25 cellular contexts compared by ENCODE assay signal in the genomic region with DNA sequence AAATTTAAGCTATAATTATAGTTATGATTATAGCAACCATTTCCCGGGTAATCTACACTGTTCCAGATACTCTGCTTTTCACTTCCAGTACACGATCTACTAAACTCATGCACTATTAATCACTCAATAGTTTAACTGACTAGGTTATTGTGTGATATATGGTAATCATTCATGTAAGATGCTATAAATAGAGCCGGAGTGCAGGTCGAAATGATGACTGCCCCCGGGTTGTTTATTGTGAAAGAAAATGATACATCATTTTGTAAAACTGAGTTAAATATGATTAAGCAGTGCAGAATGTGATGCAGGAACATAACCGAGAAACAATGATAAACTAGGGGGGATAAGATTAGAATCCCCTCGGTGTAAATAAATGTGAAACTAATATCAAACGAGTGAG.
DNase-seq lines count a peak whose midpoint lies in the region; ATAC-seq and TF ChIP-seq lines count a peak whose summit lies in the region.
"Had no signal": no experiment of that assay in that cellular context is flagged by ENCODE, and none has a peak within 500 bp of the region (broad histone marks: within the 10 kb centered on the region; RNA-seq: fewer than 3 reads in every experiment).

No MANE protein-coding gene starts in this region.

- H3K27me3 Mint-ChIP-seq in Calu3 (ENCODE audit: unreplicated experiment): no peaks in the 10 kb centered on the region
- no peaks in the 10 kb centered on the region for H3K27me3 Mint-ChIP-seq in activated CD8-positive, alpha-beta T cell treated with anti-CD3 and anti-CD28 coated beads for 36 hours
- no peaks in the 10 kb centered on the region for H3K27me3 Mint-ChIP-seq in stimulated activated naive CD8-positive, alpha-beta T cell treated with anti-CD3 and anti-CD28 coated beads, Interleukin-15, amount 100 ng/mL, for 72 hours
- H3K27me3 Mint-ChIP-seq: CD4-positive, alpha-beta T cell had no signal

- no peak overlapping the region for H3K18ac ChIP-seq in IMR-90 (ENCODE audit: low read depth, low read length)

- CTCF ChIA-PET in Calu3 (lab: Charles Lee): no interaction called here
- CTCF ChIA-PET in IMR-90 (lab: Yijun Ruan, JAX): no interaction called here
- CTCF ChIA-PET in activated CD8-positive, alpha-beta T cell treated with anti-CD3 and anti-CD28 coated beads for 36 hours (lab: Charles Lee): no interaction called here

- no peak overlapping the region for H4K8ac ChIP-seq in IMR-90 (ENCODE audit: low read depth in 2 of 2, low read length in 2 of 2)

- H3K9me3 Mint-ChIP-seq in Calu3 (ENCODE audit: low read depth, unreplicated experiment): no peaks in the 10 kb centered on the region
- H3K9me3 Mint-ChIP-seq in activated CD8-positive, alpha-beta T cell treated with anti-CD3 and anti-CD28 coated beads for 36 hours: no peaks in the 10 kb centered on the region
- H3K9me3 Mint-ChIP-seq in stimulated activated naive CD8-positive, alpha-beta T cell treated with anti-CD3 and anti-CD28 coated beads, Interleukin-15, amount 100 ng/mL, for 72 hours: no peaks in the 10 kb centered on the region
- H3K9me3 Mint-ChIP-seq: CD4-positive, alpha-beta T cell; GM23338; H9 had no signal

- H3K9ac ChIP-seq in IMR-90 (ENCODE audit: low read depth, low read length) (no peak overlapping the region), adipocyte (ENCODE audit: low read length) (no peak overlapping the region)
- H3K9ac ChIP-seq: BLaER1 had no signal

- in situ Hi-C loops in IMR-90 (cut with MboI; ENCODE audit: low sequenced_read_pairs): no loop called here

- TF ChIP-seq POLR2A in IMR-90 (IDR thresholded peaks at IDR 0.05; ENCODE audit: low read depth, low read length): no peak

- no peak overlapping the region for H2BK15ac ChIP-seq in IMR-90 (ENCODE audit: low read depth, low read length)

- peaks cover 3% of the 10 kb centered on the region; the same call in 1 of the 2 replicates for H3K9me3 ChIP-seq in IMR-90 (ENCODE audit: control insufficient read depth, insufficient read depth, low read length)
- H3K9me3 ChIP-seq in adipocyte (ENCODE audit: control insufficient read depth, low read length): no peaks in the 10 kb centered on the region
- H3K9me3 ChIP-seq: BLaER1, SJSA1 had no signal

- H3K27me3 ChIP-seq in IMR-90 (ENCODE audit: control insufficient read depth, insufficient read depth, low read length) (no peaks in the 10 kb centered on the region), adipocyte (replicated peaks; ENCODE audit: control insufficient read depth, insufficient read depth, low read length) (no peaks in the 10 kb centered on the region)
- H3K27me3 ChIP-seq: BLaER1, SJSA1 had no signal

- H3K4ac ChIP-seq in IMR-90 (ENCODE audit: low read depth, low read length): no peak overlapping the region

- peaks cover 5% of the 10 kb centered on the region; the same call in 1 of the 2 replicates for H3K9me1 ChIP-seq in IMR-90 (ENCODE audit: insufficient read depth, low read length)

- peak; percentile 27; the same call in 1 of the 2 replicates for ATAC-seq in IMR-90 (ENCODE audit: low read depth)
- no peak for ATAC-seq in activated CD8-positive, alpha-beta T cell treated with anti-CD3 and anti-CD28 coated beads for 36 hours
- no peak for ATAC-seq in stimulated activated naive CD8-positive, alpha-beta T cell treated with anti-CD3 and anti-CD28 coated beads, Interleukin-15, amount 100 ng/mL, for 72 hours
- no peak for ATAC-seq in HG02938 (IDR thresholded peaks at IDR 0.05; ENCODE audit: unreplicated experiment)
- ATAC-seq: GM12878, GM23338 had no signal

- H3K4me3 ChIP-seq in IMR-90 (ENCODE audit: insufficient read depth, low read depth, low read length) (no peak overlapping the region), adipocyte (ENCODE audit: low read length) (no peak overlapping the region)
- H3K4me3 ChIP-seq: BLaER1, GM12878, GM23338, SJSA1 had no signal

- TF ChIP-seq RAD21 in IMR-90 (IDR thresholded peaks at IDR 0.05; ENCODE audit: low read length): no peak

- no peak overlapping the region for H3K56ac ChIP-seq in IMR-90 (ENCODE audit: extremely low read depth, insufficient read depth, low read length)

- POLR2A ChIA-PET in IMR-90 (lab: Charles Lee; ENCODE audit: unreplicated experiment): no interaction called here
- POLR2A ChIA-PET in activated CD8-positive, alpha-beta T cell treated with anti-CD3 and anti-CD28 coated beads for 36 hours (lab: Charles Lee): no interaction called here

- H4K91ac ChIP-seq in IMR-90 (ENCODE audit: insufficient read depth, low read depth, low read length): no peak overlapping the region

- H2AFZ ChIP-seq in IMR-90 (replicated peaks; ENCODE audit: low read length, poor library complexity): no peak overlapping the region
- H2AFZ ChIP-seq: GM23338 had no signal

- 0 out of 2 replicates have a peak overlapping the region, but pooled peaks have one; percentile 73 for H2BK20ac ChIP-seq in IMR-90 (ENCODE audit: low read depth, low read length)

- H2AK9ac ChIP-seq in IMR-90 (replicated peaks; ENCODE audit: low read depth, low read length, poor library complexity): no peak overlapping the region

- no peaks in the 10 kb centered on the region for H3K79me1 ChIP-seq in IMR-90 (ENCODE audit: low read depth in 1 of 2, low read length in 2 of 2)

- no peaks in the 10 kb centered on the region for H4K20me1 ChIP-seq in IMR-90 (ENCODE audit: insufficient read depth, low read length)
- H4K20me1 ChIP-seq: BLaER1 had no signal

- dilution Hi-C loops in IMR-90 (cut with HindIII; ENCODE audit: low sequenced_read_pairs, unreplicated experiment): no loop called here

- intact Hi-C loops in Calu3 (cut with micrococcal nuclease; ENCODE audit: unreplicated experiment): no loop called here
- intact Hi-C loops in IMR-90 (cut with micrococcal nuclease): no loop called here
- intact Hi-C loops in activated CD8-positive, alpha-beta T cell treated with anti-CD3 and anti-CD28 coated beads for 36 hours (cut with micrococcal nuclease): no loop called here

- H3K4me1 Mint-ChIP-seq in Calu3 (ENCODE audit: low read depth, unreplicated experiment): peaks cover 19% of the 10 kb centered on the region
- no peaks in the 10 kb centered on the region for H3K4me1 Mint-ChIP-seq in activated CD8-positive, alpha-beta T cell treated with anti-CD3 and anti-CD28 coated beads for 36 hours (ENCODE audit: low read depth)
- H3K4me1 Mint-ChIP-seq in stimulated activated naive CD8-positive, alpha-beta T cell treated with anti-CD3 and anti-CD28 coated beads, Interleukin-15, amount 100 ng/mL, for 72 hours: no peaks in the 10 kb centered on the region

- 0 to 93% methylated on average over 1 to 2 of the region's 8 CpGs for WGBS in IMR-90 (ENCODE audit: extremely low coverage in 2 of 2, insufficient read length in 1 of 2), 2 experiments

- H3K4me3 Mint-ChIP-seq in Calu3 (ENCODE audit: low read depth, unreplicated experiment): peak overlapping the region; percentile 16
- H3K4me3 Mint-ChIP-seq in activated CD8-positive, alpha-beta T cell treated with anti-CD3 and anti-CD28 coated beads for 36 hours: no peak overlapping the region
- H3K4me3 Mint-ChIP-seq in stimulated activated naive CD8-positive, alpha-beta T cell treated with anti-CD3 and anti-CD28 coated beads, Interleukin-15, amount 100 ng/mL, for 72 hours: no peak overlapping the region
- H3K4me3 Mint-ChIP-seq: CD4-positive, alpha-beta T cell; GM23338; H9 had no signal

- TF ChIP-seq CTCF in Calu3 (IDR thresholded peaks at IDR 0.05; ENCODE audit: unreplicated experiment) (no peak), IMR-90 (conservative IDR thresholded peaks at IDR 0.05; ENCODE audit: low read depth, low read length) (no peak)
- TF ChIP-seq CTCF in activated CD8-positive, alpha-beta T cell treated with anti-CD3 and anti-CD28 coated beads for 36 hours (IDR thresholded peaks at IDR 0.05): no peak

- no peak overlapping the region for H2AK5ac ChIP-seq in IMR-90 (ENCODE audit: low read depth, low read length)

- no peak overlapping the region for H3K14ac ChIP-seq in IMR-90 (replicated peaks; ENCODE audit: low read depth, low read length)

- no peak overlapping the region for H3K23ac ChIP-seq in IMR-90 (ENCODE audit: low read depth, low read length)

- H3K36me3 Mint-ChIP-seq in Calu3 (ENCODE audit: insufficient read depth, unreplicated experiment): no peaks in the 10 kb centered on the region
- no peaks in the 10 kb centered on the region for H3K36me3 Mint-ChIP-seq in activated CD8-positive, alpha-beta T cell treated with anti-CD3 and anti-CD28 coated beads for 36 hours (ENCODE audit: low read depth)

- peak overlapping the region; percentile 12 for H2BK5ac ChIP-seq in IMR-90 (ENCODE audit: low read depth, low read length, poor library complexity, severe bottlenecking)

- no peaks in the 10 kb centered on the region for H3K36me3 ChIP-seq in IMR-90 (ENCODE audit: control insufficient read depth, insufficient read depth, low read length)
- no peaks in the 10 kb centered on the region for H3K36me3 ChIP-seq in adipocyte (ENCODE audit: control insufficient read depth, insufficient read depth, low read length, severe bottlenecking)
- H3K36me3 ChIP-seq: BLaER1, SJSA1 had no signal

- H3K4me1 ChIP-seq in IMR-90 (ENCODE audit: control insufficient read depth, insufficient read depth, low read length) (peaks cover 4% of the 10 kb centered on the region; the same call in 1 of the 2 replicates), adipocyte (ENCODE audit: control insufficient read depth, insufficient read depth, low read length) (no peaks in the 10 kb centered on the region)
- H3K4me1 ChIP-seq: BLaER1, SJSA1 had no signal

- no peak overlapping the region for H3K27ac Mint-ChIP-seq in Calu3 (ENCODE audit: unreplicated experiment)
- H3K27ac Mint-ChIP-seq in activated CD8-positive, alpha-beta T cell treated with anti-CD3 and anti-CD28 coated beads for 36 hours: no peak overlapping the region
- H3K27ac Mint-ChIP-seq in stimulated activated naive CD8-positive, alpha-beta T cell treated with anti-CD3 and anti-CD28 coated beads, Interleukin-15, amount 100 ng/mL, for 72 hours: no peak overlapping the region
- H3K27ac Mint-ChIP-seq: CD4-positive, alpha-beta T cell; GM23338; H9 had no signal

- no peak overlapping the region for H3K27ac ChIP-seq in IMR-90 (ENCODE audit: insufficient read depth, low read length)
- H3K27ac ChIP-seq: BLaER1, SJSA1 had no signal

- H3K4me2 ChIP-seq in IMR-90 (ENCODE audit: low read depth, low read length): peak overlapping the region; percentile 59; the same call in 1 of the 2 replicates
- H3K4me2 ChIP-seq: BLaER1, GM23338 had no signal

- DNase-seq in Calu3 (no peak), IMR-90 (peak; percentile 65), adipocyte (ENCODE audit: low read depth) (peak; percentile 29), fibroblast of peridontal ligament (ENCODE audit: extremely low read depth) (peak; percentile 38)
- DNase-seq in activated CD8-positive, alpha-beta T cell treated with anti-CD3 and anti-CD28 coated beads for 36 hours: no peak
- DNase-seq in stimulated activated naive CD8-positive, alpha-beta T cell treated with anti-CD3 and anti-CD28 coated beads, Interleukin-15, amount 100 ng/mL, for 72 hours: no peak
- no peak for DNase-seq in activated CD4-positive, CD25-positive, alpha-beta regulatory T cell treated with anti-CD3 and anti-CD28 coated beads, Interleukin-2, amount 50 U/mL, for 72 hours
- DNase-seq: CD4-positive, alpha-beta T cell; DMS53; GDM1; H9; KG1; MM.1S; NCI-H1417; NCI-H1694; NCI-H2029 treated with DMSO at 0.1 percent for 48 hours; NCI-H226; NCI-H510A treated with DMSO at 0.1 percent for 48 hours; NCI-H748 treated with DMSO at 0.1 percent for 48 hours; Right ventricle myocardium superior had no signal

- H2BK120ac ChIP-seq in IMR-90 (ENCODE audit: low read depth, low read length): no peak overlapping the region

- no peak overlapping the region for H4K5ac ChIP-seq in IMR-90 (ENCODE audit: low read depth, low read length)

- no TSS peak for BruUV-seq in Calu3 (replicated peaks; lab: Mats Ljungman, UMichigan)
- no TSS peak for BruUV-seq in IMR-90 (replicated peaks; lab: Mats Ljungman, UMichigan)

Comparison
In these comparisons a context has a peak if more than half of its experiments do, and no peak if none do; other contexts are left out.
1. DNase-seq: peak in IMR-90 (single experiment), adipocyte (single experiment) and fibroblast of peridontal ligament (single experiment); none in Calu3 (single experiment), activated CD8-positive, alpha-beta T cell treated with anti-CD3 and anti-CD28 coated beads for 36 hours (single experiment), stimulated activated naive CD8-positive, alpha-beta T cell treated with anti-CD3 and anti-CD28 coated beads, Interleukin-15, amount 100 ng/mL, for 72 hours (0 of 2) and activated CD4-positive, CD25-positive, alpha-beta regulatory T cell treated with anti-CD3 and anti-CD28 coated beads, Interleukin-2, amount 50 U/mL, for 72 hours (single experiment).